In genomic region chrX:108299101-108299591, GRCh38 we compare ENCODE assay signal across 12 cellular contexts.
A peak's percentile ranks its signal among the peaks of the same experiment; 100 is the strongest.
DNase-seq lines count a peak whose midpoint lies in the region; ATAC-seq and TF ChIP-seq lines count a peak whose summit lies in the region.
"Had no signal": no experiment of that assay in that cellular context is flagged by ENCODE, and none has a peak within 500 bp of the region (broad histone marks: within the 10 kb centered on the region; RNA-seq: fewer than 3 reads in every experiment).

No MANE protein-coding gene starts in this region.

- H3K4me3 Mint-ChIP-seq in T-helper 17 cell: no peak overlapping the region
- H3K4me3 Mint-ChIP-seq: activated naive CD8-positive, alpha-beta T cell; CD4-positive, CD25-positive, alpha-beta regulatory T cell had no signal

- H3K27ac ChIP-seq in coronary artery: no peak overlapping the region

- H3K4me3 ChIP-seq in fibroblast of the aortic adventitia (ENCODE audit: low read depth, low read length) (no peak overlapping the region), coronary artery (no peak overlapping the region)
- H3K4me3 ChIP-seq: lung had no signal

- H3K36me3 Mint-ChIP-seq in T-helper 17 cell (ENCODE audit: low read depth): no peaks in the 10 kb centered on the region
- H3K36me3 Mint-ChIP-seq: activated naive CD8-positive, alpha-beta T cell; CD4-positive, CD25-positive, alpha-beta regulatory T cell had no signal

- H3K9me3 ChIP-seq in T-helper 17 cell (ENCODE audit: control insufficient read depth, low read length, poor library complexity, severe bottlenecking): no peaks in the 10 kb centered on the region
- H3K9me3 ChIP-seq: SK-N-SH had no signal

- H3K4me1 Mint-ChIP-seq in T-helper 17 cell: no peaks in the 10 kb centered on the region
- H3K4me1 Mint-ChIP-seq: CD4-positive, CD25-positive, alpha-beta regulatory T cell had no signal

- ATAC-seq in GM21576 (IDR thresholded peaks at IDR 0.05; ENCODE audit: unreplicated experiment) (peak; percentile 75), HG03460 (IDR thresholded peaks at IDR 0.05; ENCODE audit: unreplicated experiment) (peak; percentile 73), T-helper 17 cell (no peak)

- no peak overlapping the region for H3K27ac Mint-ChIP-seq in T-helper 17 cell
- H3K27ac Mint-ChIP-seq: activated naive CD8-positive, alpha-beta T cell; CD4-positive, CD25-positive, alpha-beta regulatory T cell had no signal

- DNase-seq in EL (peak; percentile 31), fibroblast of the aortic adventitia (ENCODE audit: low read depth) (peak; percentile 33), NCI-H1048 (lab: John Stamatoyannopoulos, UW) (no peak), coronary artery (ENCODE audit: low spot score) (no peak), T-helper 17 cell (no peak)
- DNase-seq in activated CD4-positive, alpha-beta T cell treated with anti-CD3 and anti-CD28 coated beads for 4 hours: no peak
- DNase-seq: CD4-positive, CD25-positive, alpha-beta regulatory T cell; SK-N-SH had no signal

- peaks cover 5% of the 10 kb centered on the region for H3K27me3 Mint-ChIP-seq in T-helper 17 cell
- H3K27me3 Mint-ChIP-seq: activated naive CD8-positive, alpha-beta T cell; CD4-positive, CD25-positive, alpha-beta regulatory T cell had no signal

- TF ChIP-seq CTCF in fibroblast of the aortic adventitia (IDR thresholded peaks at IDR 0.05; ENCODE audit: insufficient read depth, low read length): no peak
- TF ChIP-seq CTCF in coronary artery (IDR thresholded peaks at IDR 0.05): no peak

Comparison
In these comparisons a context has a peak if more than half of its experiments do, and no peak if none do; other contexts are left out.
1. DNase-seq: peak in EL (single experiment) and fibroblast of the aortic adventitia (single experiment); none in activated CD4-positive, alpha-beta T cell treated with anti-CD3 and anti-CD28 coated beads for 4 hours (0 of 2), NCI-H1048 (single experiment), coronary artery (single experiment) and T-helper 17 cell (0 of 3).